Comparison of ENCODE assay signal across 9 cellular contexts in the genomic region with DNA sequence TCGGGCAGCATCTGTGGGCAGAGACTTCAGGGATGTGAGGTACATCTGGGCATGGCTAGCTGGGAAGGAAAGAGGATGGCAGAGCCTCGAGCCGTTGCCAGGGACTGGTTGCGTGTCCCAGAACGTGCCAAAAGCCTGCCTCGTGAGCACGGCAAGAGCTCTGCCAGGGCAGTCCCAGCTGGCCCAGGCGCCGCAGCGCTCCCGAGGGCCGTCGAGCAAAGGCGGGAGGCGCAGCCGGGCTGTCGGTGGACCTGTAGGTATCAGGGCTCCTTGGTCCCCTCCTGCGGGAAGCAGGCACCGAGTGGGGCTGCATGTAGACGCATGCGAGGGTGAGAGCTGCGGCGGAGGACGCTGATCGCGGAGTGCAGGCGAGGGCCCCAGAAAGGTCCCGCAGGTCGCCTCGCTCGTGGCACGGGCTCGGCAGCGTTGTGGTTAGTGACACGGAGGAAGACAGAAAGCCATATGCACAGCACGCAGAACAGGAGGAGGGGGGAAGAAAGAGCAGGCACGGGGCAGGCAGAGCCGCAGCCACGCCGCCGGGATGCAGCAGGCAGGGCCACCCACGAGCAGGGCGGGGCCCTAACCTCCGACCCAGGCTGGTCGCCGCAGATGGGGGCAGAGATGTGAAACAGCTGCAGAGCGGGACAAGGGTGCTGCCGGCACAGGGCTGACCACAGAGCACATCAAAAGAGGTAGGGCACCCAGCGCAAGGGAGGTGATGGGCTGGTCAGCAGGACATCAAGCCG. TPM values are rescaled to one million over a fixed set of nuclear protein-coding genes. Genes with fewer than 3 reads are reported as not detected.
DNase-seq lines count a peak whose midpoint lies in the region; ATAC-seq and TF ChIP-seq lines count a peak whose summit lies in the region.
"Had no signal": no experiment of that assay in that cellular context is flagged by ENCODE, and none has a peak within 500 bp of the region (broad histone marks: within the 10 kb centered on the region; RNA-seq: fewer than 3 reads in every experiment).

No MANE protein-coding gene starts in this region.

- no peaks in the 10 kb centered on the region for H3K9me3 Mint-ChIP-seq in natural killer cell treated with Interleukin-12 subunit alpha and Interleukin-12 subunit beta and Interleukin-15 and Interleukin-18, amount 100 ng/mL, for 72 hours

- peak; percentile 46 for DNase-seq in AG08395 (ENCODE audit: low spot score)
- DNase-seq in RWPE1 (ENCODE audit: low spot score): no peak
- DNase-seq in coronary artery (ENCODE audit: low spot score): no peak
- no peak for DNase-seq in natural killer cell treated with Interleukin-12 subunit alpha and Interleukin-12 subunit beta and Interleukin-15 and Interleukin-18, amount 100 ng/mL, for 72 hours (ENCODE audit: low spot score)
- DNase-seq in NCI-H1436 treated with DMSO at 0.1 percent for 48 hours (lab: John Stamatoyannopoulos, UW): no peak
- DNase-seq in hippocampal formation (lab: John Stamatoyannopoulos, UW): no peak

- no peak for TF ChIP-seq CTCF in RWPE1 (conservative IDR thresholded peaks at IDR 0.05; ENCODE audit: low read depth)
- no peak for TF ChIP-seq CTCF in coronary artery (IDR thresholded peaks at IDR 0.05)

- H3K27ac Mint-ChIP-seq in natural killer cell treated with Interleukin-12 subunit alpha and Interleukin-12 subunit beta and Interleukin-15 and Interleukin-18, amount 100 ng/mL, for 72 hours: peak overlapping the region; percentile 62 to 76

- H3K4me1 Mint-ChIP-seq in natural killer cell treated with Interleukin-12 subunit alpha and Interleukin-12 subunit beta and Interleukin-15 and Interleukin-18, amount 100 ng/mL, for 72 hours (ENCODE audit: low read depth in 2 of 2): peaks cover 31 to 47% of the 10 kb centered on the region in 2 donors

- H3K36me3 Mint-ChIP-seq in natural killer cell treated with Interleukin-12 subunit alpha and Interleukin-12 subunit beta and Interleukin-15 and Interleukin-18, amount 100 ng/mL, for 72 hours: no peaks in the 10 kb centered on the region

- POLR2A ChIA-PET in RWPE1 (lab: Yijun Ruan, JAX; ENCODE audit: low non-redundant PET): no interaction called here

- H3K4me3 Mint-ChIP-seq in natural killer cell treated with Interleukin-12 subunit alpha and Interleukin-12 subunit beta and Interleukin-15 and Interleukin-18, amount 100 ng/mL, for 72 hours: peak overlapping the region; percentile 69

- no peaks in the 10 kb centered on the region for H3K27me3 Mint-ChIP-seq in natural killer cell treated with Interleukin-12 subunit alpha and Interleukin-12 subunit beta and Interleukin-15 and Interleukin-18, amount 100 ng/mL, for 72 hours

- H3K27ac ChIP-seq in RWPE1 (peak overlapping the region; percentile 100), coronary artery (peak overlapping the region in 1 of 2 donors; percentile 91)

- ATAC-seq in natural killer cell treated with Interleukin-12 subunit alpha and Interleukin-12 subunit beta and Interleukin-15 and Interleukin-18, amount 100 ng/mL, for 72 hours: peak; percentile 78 to 83
- ATAC-seq in GM18861 (IDR thresholded peaks at IDR 0.05; ENCODE audit: unreplicated experiment) (no peak), HG02798 (IDR thresholded peaks at IDR 0.05; ENCODE audit: poor library complexity, unreplicated experiment) (no peak)

- H3K4me3 ChIP-seq in coronary artery: peak overlapping the region; percentile 55

- CTCF ChIA-PET in RWPE1 (lab: Yijun Ruan, JAX): interaction anchor here (0.6 to 1.2 kb wide), 2 partner anchors 11 to 46 kb away, joined by 3 to 7 read pairs; no protein-coding TSS in a partner anchor

RNA-seq across cellular contexts. Expression of a gene that starts 18.0 kb away (rescaled TPM):
- 100 to 1,000 TPM; 240 to 358 TPM for total RNA-seq in natural killer cell treated with Interleukin-12 subunit alpha and Interleukin-12 subunit beta and Interleukin-15 and Interleukin-18, amount 100 ng/mL, for 72 hours

RNA-seq across cellular contexts. Expression of a gene that starts 20.8 kb away (rescaled TPM):
- not detected for total RNA-seq in natural killer cell treated with Interleukin-12 subunit alpha and Interleukin-12 subunit beta and Interleukin-15 and Interleukin-18, amount 100 ng/mL, for 72 hours
- total RNA-seq: bronchial epithelial cell had no signal

RNA-seq across cellular contexts. Expression of a gene that starts 32.1 kb away (rescaled TPM):
- 1 to 10 TPM in 1 of 2 donors, not detected in 1; 1.4 TPM for total RNA-seq in natural killer cell treated with Interleukin-12 subunit alpha and Interleukin-12 subunit beta and Interleukin-15 and Interleukin-18, amount 100 ng/mL, for 72 hours

RNA-seq across cellular contexts. Expression of a gene that starts 36.1 kb away (rescaled TPM):
- not detected for total RNA-seq in natural killer cell treated with Interleukin-12 subunit alpha and Interleukin-12 subunit beta and Interleukin-15 and Interleukin-18, amount 100 ng/mL, for 72 hours

RNA-seq across cellular contexts. Expression of a gene that starts 48.6 kb away (rescaled TPM):
- total RNA-seq in natural killer cell treated with Interleukin-12 subunit alpha and Interleukin-12 subunit beta and Interleukin-15 and Interleukin-18, amount 100 ng/mL, for 72 hours: under 1 TPM in 1 of 2 donors, not detected in 1; 0.33 TPM
- total RNA-seq: bronchial epithelial cell had no signal

Comparison
In these comparisons a context has a peak if more than half of its experiments do, and no peak if none do; other contexts are left out.
1. ATAC-seq: peak in natural killer cell treated with Interleukin-12 subunit alpha and Interleukin-12 subunit beta and Interleukin-15 and Interleukin-18, amount 100 ng/mL, for 72 hours (2 of 2); none in GM18861 (single experiment) and HG02798 (single experiment).